Comparison of ENCODE assay signal across 8 cellular contexts in genomic region chr17:1492249-1493206, GRCh38. TPM values are rescaled to one million over a fixed set of nuclear protein-coding genes. Genes with fewer than 3 reads are reported as not detected.
A peak's percentile ranks its signal among the peaks of the same experiment; 100 is the strongest.
DNase-seq lines count a peak whose midpoint lies in the region; ATAC-seq and TF ChIP-seq lines count a peak whose summit lies in the region.

Gene MYO1C (minus strand): TSS chr17:1492686. CDS start chr17:1492487, 199 bp downstream.

- ATAC-seq in GM18517 (IDR thresholded peaks at IDR 0.05; ENCODE audit: unreplicated experiment), result no peak

- no peak within 1 kb of the TSS for H3K27ac ChIP-seq in OCI-LY1 (ENCODE audit: low read depth, low read length, poor library complexity, severe bottlenecking)
- no peak within 1 kb of the TSS for H3K27ac ChIP-seq in endodermal cell (ENCODE audit: low read depth, low read length)
- peak within 1 kb of the TSS; percentile 51 for H3K27ac ChIP-seq in muscle layer of duodenum (ENCODE audit: low read length)

- H3K4me1 Mint-ChIP-seq in endodermal cell, result peaks cover 19% of the 10 kb centered on the region

- H3K36me3 Mint-ChIP-seq in endodermal cell (ENCODE audit: low read depth), result peaks cover 4% of the 10 kb centered on the region

- peaks cover 11% of the 10 kb centered on the region for H3K27me3 Mint-ChIP-seq in endodermal cell (ENCODE audit: insufficient read depth)

- H3K9me2 ChIP-seq in OCI-LY1 (ENCODE audit: low read depth, low read length), result no peaks in the 10 kb centered on the region

- no peak for TF ChIP-seq CTCF in BJ (IDR thresholded peaks at IDR 0.05; ENCODE audit: insufficient read depth, low read depth, low read length)
- TF ChIP-seq CTCF in OCI-LY1 (IDR thresholded peaks at IDR 0.05; ENCODE audit: low read length), result no peak
- TF ChIP-seq CTCF in endodermal cell (conservative IDR thresholded peaks at IDR 0.05), result no peak

- H3K9me3 Mint-ChIP-seq in endodermal cell, result no peaks in the 10 kb centered on the region

- H3K4me3 ChIP-seq in BJ (ENCODE audit: low read depth, low read length) (peak within 1 kb of the TSS; percentile 78), OCI-LY1 (ENCODE audit: low read depth, low read length, poor library complexity, severe bottlenecking) (peak within 1 kb of the TSS; percentile 62), endodermal cell (ENCODE audit: low read length) (peak within 1 kb of the TSS; percentile 76), muscle layer of duodenum (ENCODE audit: low read depth in 1 of 2, low read length in 2 of 2) (peak within 1 kb of the TSS; percentile 44 to 51)

- peak within 1 kb of the TSS; percentile 84 for H3K27ac Mint-ChIP-seq in endodermal cell

- no peak within 1 kb of the TSS for H2AFZ ChIP-seq in OCI-LY1 (ENCODE audit: low read length)

- no peaks in the 10 kb centered on the region for H3K79me2 ChIP-seq in OCI-LY1 (ENCODE audit: insufficient read depth, low read length)

- H3K4me3 Mint-ChIP-seq in endodermal cell, result peak within 1 kb of the TSS; percentile 84

- CTCF ChIA-PET in BJ (lab: Yijun Ruan, JAX), result interaction anchor here (0.8 to 2.1 kb wide), 5 partner anchors 9 to 229 kb away, joined by 3 to 12 read pairs (median 4); partner anchors contain the start of gene INPP5K

- POLR2A ChIA-PET in BJ (lab: Charles Lee), result no interaction called here

- no peaks in the 10 kb centered on the region for H3K9me3 ChIP-seq in OCI-LY1 (ENCODE audit: low read length)
- no peaks in the 10 kb centered on the region for H3K9me3 ChIP-seq in endodermal cell (ENCODE audit: control insufficient read depth, low read length)
- no peaks in the 10 kb centered on the region for H3K9me3 ChIP-seq in muscle layer of duodenum (ENCODE audit: control insufficient read depth in 1 of 2, low read length in 2 of 2)

- no peaks in the 10 kb centered on the region for H4K20me1 ChIP-seq in OCI-LY1 (ENCODE audit: insufficient read depth, low read length)

- WGBS in endodermal cell (ENCODE audit: insufficient coverage in 1 of 2, insufficient read length in 1 of 2), 2 experiments, result 62% methylated on average over 17 to 35 of the region's 35 CpGs

- H3K4me2 ChIP-seq in OCI-LY1 (ENCODE audit: low read length), result peak within 1 kb of the TSS; percentile 90

- H3K27me3 ChIP-seq in BJ (ENCODE audit: control insufficient read depth, insufficient read depth, low read length), result no peaks in the 10 kb centered on the region
- no peaks in the 10 kb centered on the region for H3K27me3 ChIP-seq in OCI-LY1 (ENCODE audit: insufficient read depth, low read length)
- no peaks in the 10 kb centered on the region for H3K27me3 ChIP-seq in endodermal cell (ENCODE audit: control insufficient read depth, insufficient read depth, low read length, poor library complexity, severe bottlenecking)
- H3K27me3 ChIP-seq in muscle layer of duodenum (ENCODE audit: low read depth, low read length), result no peaks in the 10 kb centered on the region

- H3K36me3 ChIP-seq in BJ (ENCODE audit: control insufficient read depth, insufficient read depth, low read length), result peaks cover 4% of the 10 kb centered on the region
- H3K36me3 ChIP-seq in OCI-LY1 (ENCODE audit: insufficient read depth, low read length), result peaks cover 9% of the 10 kb centered on the region; the same call in 1 of the 2 replicates
- H3K36me3 ChIP-seq in endodermal cell (ENCODE audit: control insufficient read depth, insufficient read depth, low read length), result no peaks in the 10 kb centered on the region
- H3K36me3 ChIP-seq in muscle layer of duodenum (ENCODE audit: control insufficient read depth in 1 of 2, insufficient read depth in 2 of 2, low read length in 2 of 2), result peaks cover 11 to 20% of the 10 kb centered on the region in 2 donors

- H3K9ac ChIP-seq in OCI-LY1 (ENCODE audit: low read length), result peak within 1 kb of the TSS; percentile 62; the same call in 1 of the 2 replicates
- peak within 1 kb of the TSS; percentile 25 for H3K9ac ChIP-seq in endodermal cell (ENCODE audit: extremely low read depth, low read length, poor library complexity, severe bottlenecking)

- H3K4me1 ChIP-seq in OCI-LY1 (ENCODE audit: insufficient read depth, low read length, severe bottlenecking) (peaks cover 32% of the 10 kb centered on the region), endodermal cell (ENCODE audit: control insufficient read depth, insufficient read depth, low read length) (no peaks in the 10 kb centered on the region), muscle layer of duodenum (ENCODE audit: control insufficient read depth in 1 of 2, insufficient read depth in 2 of 2, low read length in 2 of 2) (peaks cover 13 to 71% of the 10 kb centered on the region in 2 donors)

- H3F3A ChIP-seq in OCI-LY1 (ENCODE audit: insufficient read depth, low read length), result no peaks in the 10 kb centered on the region

- DNase-seq in BJ (ENCODE audit: low read depth) (no peak), endodermal cell (peak; percentile 88), NCI-H69 (lab: John Stamatoyannopoulos, UW) (no peak), SIG-M5 treated with dmso at 0.1 percent for 504 hours (lab: John Stamatoyannopoulos, UW; ENCODE audit: unreplicated experiment) (no peak)
- no peak for DNase-seq in activated CD4-positive, alpha-beta T cell treated with anti-CD3 and anti-CD28 coated beads, Interleukin-2, amount 50 U/mL, for 4 hours

RNA-seq across cellular contexts. Expression of gene MYO1C, which starts in this region (rescaled TPM):
- polyA plus RNA-seq in BJ (2011; rRNA removed), result 211 and 321 TPM in 2 replicates
- 436 and 556 TPM in 2 replicates for polyA minus RNA-seq in BJ (2011; rRNA and poly(A)+ RNA removed)
- total RNA-seq in endodermal cell, result 10 to 100 TPM; 75.5 to 90.0 TPM
- polyA plus RNA-seq in endodermal cell (2013, experiment 1 of 2), result 32.2 TPM
- 32.5 TPM for polyA plus RNA-seq in endodermal cell (2013, experiment 2 of 2)
